In genomic region chr4:15231265-15232091, GRCh38 we compare ENCODE assay signal across 9 cellular contexts.
DNase-seq lines count a peak whose midpoint lies in the region; ATAC-seq and TF ChIP-seq lines count a peak whose summit lies in the region.
"Had no signal": no experiment of that assay in that cellular context is flagged by ENCODE, and none has a peak within 500 bp of the region (broad histone marks: within the 10 kb centered on the region; RNA-seq: fewer than 3 reads in every experiment).

No MANE protein-coding gene starts in this region.

- H3K36me3 ChIP-seq in Peyer's patch (no peaks in the 10 kb centered on the region), neutrophil (no peaks in the 10 kb centered on the region)

- H3K4me1 Mint-ChIP-seq in activated T-cell treated with anti-CD3 and anti-CD28 coated beads, Interleukin-2, amount 50 U/mL, for 72 hours (ENCODE audit: low read depth), result peaks cover 25% of the 10 kb centered on the region

- H3K4me1 ChIP-seq in Peyer's patch, result peaks cover 0 to 17% (median 1%) of the 10 kb centered on the region in 4 donors
- H3K4me1 ChIP-seq in neutrophil (ENCODE audit: control insufficient read depth in 1 of 2, insufficient read depth in 1 of 2, low read depth in 1 of 2, low read length in 1 of 2), result peaks cover 0 to 19% of the 10 kb centered on the region in 2 experiments

- no peaks in the 10 kb centered on the region for H3K36me3 Mint-ChIP-seq in activated T-cell treated with anti-CD3 and anti-CD28 coated beads, Interleukin-2, amount 50 U/mL, for 72 hours (ENCODE audit: insufficient read depth in 2 of 2)

- no peaks in the 10 kb centered on the region for H3K9me3 Mint-ChIP-seq in activated T-cell treated with anti-CD3 and anti-CD28 coated beads, Interleukin-2, amount 50 U/mL, for 72 hours

- DNase-seq in DMS 273 treated with DMSO at 0.1 percent for 48 hours (lab: John Stamatoyannopoulos, UW) (peak; percentile 22), HT-29 (ENCODE audit: low spot score) (peak; percentile 84), Peyer's patch (peak in 2 of 3 donors; percentile 74 to 90), fibroblast of the aortic adventitia (ENCODE audit: low read depth) (peak; percentile 92), superior temporal gyrus (ENCODE audit: extremely low spot score) (peak; percentile 93)
- peak; percentile 75 to 77 for DNase-seq in activated T-cell treated with anti-CD3 and anti-CD28 coated beads, Interleukin-2, amount 50 U/mL, for 72 hours

- H3K9me3 ChIP-seq in Peyer's patch (no peaks in the 10 kb centered on the region), neutrophil (no peaks in the 10 kb centered on the region)

- no peaks in the 10 kb centered on the region for H3K27me3 ChIP-seq in Peyer's patch
- no peaks in the 10 kb centered on the region for H3K27me3 ChIP-seq in neutrophil

- H3K27ac ChIP-seq in Peyer's patch, result no peak overlapping the region
- H3K27ac ChIP-seq in neutrophil, result no peak overlapping the region
- H3K27ac ChIP-seq: epithelial cell of prostate had no signal

- no peak for TF ChIP-seq POLR2A in Peyer's patch (IDR thresholded peaks at IDR 0.05)

- peak; percentile 86 for ATAC-seq in GM21367 (IDR thresholded peaks at IDR 0.05; ENCODE audit: unreplicated experiment)
- peak; percentile 52 to 63 for ATAC-seq in activated T-cell treated with anti-CD3 and anti-CD28 coated beads, Interleukin-2, amount 50 U/mL, for 72 hours (replicated peaks in 1 of 2)

- no peak overlapping the region for H3K4me3 Mint-ChIP-seq in activated T-cell treated with anti-CD3 and anti-CD28 coated beads, Interleukin-2, amount 50 U/mL, for 72 hours

- H3K4me3 ChIP-seq in Peyer's patch, result no peak overlapping the region
- no peak overlapping the region for H3K4me3 ChIP-seq in fibroblast of the aortic adventitia (ENCODE audit: low read depth, low read length)
- no peak overlapping the region for H3K4me3 ChIP-seq in neutrophil (ENCODE audit: low read depth in 1 of 2, low read length in 1 of 2)

- no peaks in the 10 kb centered on the region for H3K27me3 Mint-ChIP-seq in activated T-cell treated with anti-CD3 and anti-CD28 coated beads, Interleukin-2, amount 50 U/mL, for 72 hours (ENCODE audit: low read depth)

- TF ChIP-seq CTCF in Peyer's patch (IDR thresholded peaks at IDR 0.05), result peak; percentile 48 to 84 (median 62)
- peak; percentile 80 for TF ChIP-seq CTCF in fibroblast of the aortic adventitia (IDR thresholded peaks at IDR 0.05; ENCODE audit: insufficient read depth, low read length)
- TF ChIP-seq CTCF in neutrophil (IDR thresholded peaks at IDR 0.05), result peak; percentile 34

- no peak overlapping the region for H3K27ac Mint-ChIP-seq in activated T-cell treated with anti-CD3 and anti-CD28 coated beads, Interleukin-2, amount 50 U/mL, for 72 hours

Comparison
In these comparisons a context has a peak if more than half of its experiments do, and no peak if none do; other contexts are left out.
1. DNase-seq: peak in every context shown above with its lines; median percentile 93 in superior temporal gyrus; 92 in fibroblast of the aortic adventitia; 84 in HT-29; 82 in Peyer's patch; 76 in activated T-cell treated with anti-CD3 and anti-CD28 coated beads, Interleukin-2, amount 50 U/mL, for 72 hours; 22 in DMS 273 treated with DMSO at 0.1 percent for 48 hours.